ENCODE assay signal across 1 cellular context in genomic region chr20:10595230-10595629, GRCh38.
TF ChIP-seq lines count a peak whose summit lies in the region.

No MANE protein-coding gene starts in this region.

TF ChIP-seq in HepG2, 621 proteins besides CTCF, POLR2A, EP300 and RAD21 (continued from another document):
- TF ChIP-seq ZBTB25 (CRISPR knock-in tag; IDR thresholded peaks at IDR 0.05) (no peak), FOXK1 (CRISPR knock-in tag; IDR thresholded peaks at IDR 0.05; ENCODE audit: borderline replicate concordance, low read depth) (no peak), GTF3A (CRISPR knock-in tag; conservative IDR thresholded peaks at IDR 0.05) (no peak), NBN (conservative IDR thresholded peaks at IDR 0.05) (no peak), ZBTB4 (CRISPR knock-in tag; IDR thresholded peaks at IDR 0.05; ENCODE audit: borderline replicate concordance) (no peak), NAIF1 (CRISPR knock-in tag; IDR thresholded peaks at IDR 0.05; ENCODE audit: borderline replicate concordance) (no peak), PTBP1 (IDR thresholded peaks at IDR 0.05; ENCODE audit: low read depth, low read length, poor library complexity, severe bottlenecking) (no peak), ZC3H4 (CRISPR knock-in tag; IDR thresholded peaks at IDR 0.05; ENCODE audit: borderline replicate concordance) (no peak), DMTF1 (CRISPR knock-in tag; IDR thresholded peaks at IDR 0.05) (no peak), MAFK (conservative IDR thresholded peaks at IDR 0.05 in 1 of 2, IDR thresholded peaks at IDR 0.05 in 1 of 2; ENCODE audit: low read length in 2 of 2) (peak; percentile 64 to 80), SP2 (CRISPR knock-in tag; IDR thresholded peaks at IDR 0.05) (no peak)
- TF ChIP-seq, protein P1, sequence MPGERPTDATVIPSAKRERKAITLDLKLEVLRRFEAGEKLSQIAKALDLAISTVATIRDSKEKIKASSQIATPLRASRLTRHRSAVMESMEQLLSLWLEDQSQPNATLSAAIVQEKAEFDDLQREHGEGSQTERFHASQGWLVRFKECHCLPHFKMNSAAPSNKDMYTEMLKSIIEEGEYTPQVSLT (CRISPR knock-in tag; IDR thresholded peaks at IDR 0.05; ENCODE audit: borderline replicate concordance, low read depth) = no peak
TF ChIP-seq in HepG2: peak in this region for 2.
